ENCODE assay signal across 28 cellular contexts in the genomic region with DNA sequence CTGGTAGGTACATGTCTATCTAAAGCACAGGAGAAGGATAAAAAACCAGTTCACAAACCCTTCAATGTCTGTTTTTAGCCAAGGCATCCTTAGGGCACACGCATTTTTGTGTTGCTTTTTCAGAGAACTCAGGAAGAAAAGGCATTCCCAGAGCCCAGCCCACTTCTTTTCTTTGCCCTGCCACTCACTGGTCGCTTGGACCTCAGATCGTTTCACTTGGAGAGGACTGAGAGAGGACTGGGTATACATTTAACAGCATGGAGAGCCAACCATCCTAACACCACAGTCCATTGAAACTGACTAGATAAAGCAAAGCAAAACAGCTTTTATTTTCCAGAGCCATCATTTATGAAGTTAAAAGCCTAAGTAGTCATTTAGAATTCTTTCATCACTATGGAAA.
"Had no signal": no experiment of that assay in that cellular context is flagged by ENCODE, and none has a peak within 500 bp of the region (broad histone marks: within the 10 kb centered on the region; RNA-seq: fewer than 3 reads in every experiment).

No MANE protein-coding gene starts in this region.

- H3K9me3 ChIP-seq: esophagus muscularis mucosa, gastroesophageal sphincter, heart left ventricle, left lung, mucosa of descending colon, right lobe of liver, thoracic aorta, upper lobe of left lung, uterus had no signal

- H3K4me3 ChIP-seq: dorsolateral prefrontal cortex, esophagus muscularis mucosa, gastroesophageal sphincter, heart left ventricle, hepatocyte, left lung, mucosa of descending colon, right lobe of liver, thoracic aorta, tibial nerve, upper lobe of left lung, uterus had no signal

- DNase-seq: cortex of kidney; dorsolateral prefrontal cortex; effector CD8-positive, alpha-beta T cell; foreskin keratinocyte; heart left ventricle; left cardiac atrium; left lung; mesenchymal stem cell; mucosa of descending colon; naive B cell; right lobe of liver; small intestine; stimulated activated CD4-positive, alpha-beta T cell treated with anti-CD3 and anti-CD28 coated beads, Interleukin-15, amount 100 ng/mL, for 24 hours; stimulated activated CD4-positive, alpha-beta T cell treated with anti-CD3 and anti-CD28 coated beads, Interleukin-2, amount 100 ng/mL, for 48 hours; stimulated activated naive B cell treated with anti-CD40 and anti-IgM and Interleukin-4, amounts not matched to agents 10 μg/mL and 1 μg/mL and 100 μg/mL, for 72 hours; upper lobe of left lung; uterus had no signal

- H2AFZ ChIP-seq: hepatocyte, parathyroid adenoma had no signal

- H3K36me3 ChIP-seq: esophagus muscularis mucosa, gastroesophageal sphincter, heart left ventricle, left lung, right lobe of liver, thoracic aorta, tibial nerve, upper lobe of left lung, uterus had no signal

- H3K36me3 Mint-ChIP-seq: natural killer cell treated with Interleukin-12 subunit alpha and Interleukin-12 subunit beta and Interleukin-15 and Interleukin-18, amount 100 ng/mL, for 72 hours had no signal

- H3K27ac ChIP-seq: dorsolateral prefrontal cortex, esophagus muscularis mucosa, foreskin keratinocyte, gastroesophageal sphincter, heart left ventricle, hepatocyte, left lung, parathyroid adenoma, right lobe of liver, thoracic aorta, tibial nerve, upper lobe of left lung, uterus had no signal

- H3K27me3 ChIP-seq: dorsolateral prefrontal cortex, esophagus muscularis mucosa, foreskin keratinocyte, gastroesophageal sphincter, heart left ventricle, hepatocyte, left lung, right lobe of liver, tibial nerve, upper lobe of left lung, uterus had no signal

- H3K4me1 ChIP-seq: foreskin keratinocyte, left lung, parathyroid adenoma, upper lobe of left lung, uterus had no signal

- H3K4me1 Mint-ChIP-seq: mesothelial cell of epicardium had no signal

- H3K4me2 ChIP-seq: hepatocyte had no signal

- ATAC-seq: foreskin keratinocyte; gastroesophageal sphincter; heart left ventricle; left cardiac atrium; left lung; mucosa of descending colon; natural killer cell treated with Interleukin-12 subunit alpha and Interleukin-12 subunit beta and Interleukin-15 and Interleukin-18, amount 100 ng/mL, for 72 hours; right lobe of liver; stimulated activated naive B cell treated with anti-CD40 and anti-IgM and Interleukin-4, amounts not matched to agents 10 μg/mL and 1 μg/mL and 100 μg/mL, for 72 hours had no signal

- H3K27ac Mint-ChIP-seq: mesothelial cell of epicardium; progenitor cell of endocrine pancreas; stimulated activated naive B cell treated with anti-CD40 and anti-IgM and Interleukin-4, amounts not matched to agents 10 μg/mL and 1 μg/mL and 100 μg/mL, for 72 hours; stimulated activated naive CD8-positive, alpha-beta T cell treated with anti-CD3 and anti-CD28 coated beads, Interleukin-15, Interleukin-2, amounts not matched to agents 100 ng/mL and 50 ng/mL, for 24 hours had no signal

- H3K4me3 Mint-ChIP-seq: mesothelial cell of epicardium; naive B cell; natural killer cell treated with Interleukin-12 subunit alpha and Interleukin-12 subunit beta and Interleukin-15 and Interleukin-18, amount 100 ng/mL, for 72 hours; neural crest cell; stimulated activated naive B cell treated with anti-CD40 and anti-IgM and Interleukin-4, amounts not matched to agents 10 μg/mL and 1 μg/mL and 100 μg/mL, for 72 hours; stimulated activated naive CD8-positive, alpha-beta T cell treated with anti-CD3 and anti-CD28 coated beads, Interleukin-15, Interleukin-2, amounts not matched to agents 100 ng/mL and 50 ng/mL, for 24 hours had no signal

- H3K79me2 ChIP-seq: hepatocyte, parathyroid adenoma had no signal

- H3K9ac ChIP-seq: parathyroid adenoma had no signal

- H3K27me3 Mint-ChIP-seq: naive B cell; natural killer cell treated with Interleukin-12 subunit alpha and Interleukin-12 subunit beta and Interleukin-15 and Interleukin-18, amount 100 ng/mL, for 72 hours; progenitor cell of endocrine pancreas; stimulated activated naive B cell treated with anti-CD40 and anti-IgM and Interleukin-4, amounts not matched to agents 10 μg/mL and 1 μg/mL and 100 μg/mL, for 72 hours; stimulated activated naive CD8-positive, alpha-beta T cell treated with anti-CD3 and anti-CD28 coated beads, Interleukin-15, Interleukin-2, amounts not matched to agents 100 ng/mL and 50 ng/mL, for 24 hours had no signal
